Comparison of ENCODE assay signal across 22 cellular contexts in the genomic region with DNA sequence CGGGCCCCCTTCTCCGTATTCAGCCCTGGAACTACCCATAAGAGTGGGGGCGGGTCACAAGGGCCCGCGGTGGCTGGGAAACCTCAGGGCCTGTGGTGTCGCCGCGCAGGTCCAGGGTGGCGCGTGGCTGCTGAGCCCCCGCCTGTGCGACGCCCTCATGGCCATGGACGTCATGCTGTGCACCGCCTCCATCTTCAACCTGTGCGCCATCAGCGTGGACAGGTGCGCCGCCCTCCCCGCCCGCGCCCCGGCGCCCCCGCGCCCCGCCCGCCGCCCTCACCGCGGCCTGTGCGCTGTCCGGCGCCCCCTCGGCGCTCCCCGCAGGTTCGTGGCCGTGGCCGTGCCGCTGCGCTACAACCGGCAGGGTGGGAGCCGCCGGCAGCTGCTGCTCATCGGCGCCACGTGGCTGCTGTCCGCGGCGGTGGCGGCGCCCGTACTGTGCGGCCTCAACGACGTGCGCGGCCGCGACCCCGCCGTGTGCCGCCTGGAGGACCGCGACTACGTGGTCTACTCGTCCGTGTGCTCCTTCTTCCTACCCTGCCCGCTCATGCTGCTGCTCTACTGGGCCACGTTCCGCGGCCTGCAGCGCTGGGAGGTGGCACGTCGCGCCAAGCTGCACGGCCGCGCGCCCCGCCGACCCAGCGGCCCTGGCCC. TPM values are rescaled to one million over a fixed set of nuclear protein-coding genes. Genes with fewer than 3 reads are reported as not detected.
DNase-seq lines count a peak whose midpoint lies in the region; ATAC-seq, FAIRE-seq and TF ChIP-seq lines count a peak whose summit lies in the region.
"Had no signal": no experiment of that assay in that cellular context is flagged by ENCODE, and none has a peak within 500 bp of the region (broad histone marks: within the 10 kb centered on the region; RNA-seq: fewer than 3 reads in every experiment).

No MANE protein-coding gene starts in this region.

- peaks cover 52% of the 10 kb centered on the region for H3K27me3 Mint-ChIP-seq in stimulated activated naive CD8-positive, alpha-beta T cell treated with anti-CD3 and anti-CD28 coated beads, Interleukin-15, amount 100 ng/mL, for 72 hours
- H3K27me3 Mint-ChIP-seq in astrocyte (ENCODE audit: low read depth, unreplicated experiment), result peaks cover 2% of the 10 kb centered on the region

- H3K27me3 ChIP-seq in astrocyte (ENCODE audit: insufficient read depth, low read length) (peaks cover 14% of the 10 kb centered on the region), suprapubic skin (peaks cover 39% of the 10 kb centered on the region)

- peak; percentile 11 for ATAC-seq in stimulated activated naive CD8-positive, alpha-beta T cell treated with anti-CD3 and anti-CD28 coated beads, Interleukin-15, amount 100 ng/mL, for 72 hours
- no peak for ATAC-seq in stimulated activated naive CD8-positive, alpha-beta T cell treated with anti-CD3 and anti-CD28 coated beads, Interleukin-15, Interleukin-2, amounts not matched to agents 100 U/mL and 50 U/mL, for 24 hours
- ATAC-seq in HG03469 (IDR thresholded peaks at IDR 0.05; ENCODE audit: unreplicated experiment), result no peak
- ATAC-seq: stimulated activated memory B cell treated with anti-CD40 and anti-IgM and Interleukin-4, amounts not matched to agents 10 μg/mL and 1 μg/mL and 100 μg/mL, for 72 hours had no signal

- TF ChIP-seq CTCF in astrocyte (IDR thresholded peaks at IDR 0.05; ENCODE audit: insufficient read depth, low read depth, low read length) (no peak), suprapubic skin (IDR thresholded peaks at IDR 0.05) (no peak), GM20000 (IDR thresholded peaks at IDR 0.05; ENCODE audit: extremely low read depth, missing control alignments) (no peak)

- H3K4me3 ChIP-seq in astrocyte (ENCODE audit: insufficient read depth, low read depth, low read length), result peak overlapping the region; percentile 19
- peak overlapping the region; percentile 16 for H3K4me3 ChIP-seq in suprapubic skin

- H3K4me3 Mint-ChIP-seq in stimulated activated naive CD8-positive, alpha-beta T cell treated with anti-CD3 and anti-CD28 coated beads, Interleukin-15, amount 100 ng/mL, for 72 hours, result peak overlapping the region in 1 of 2 donors; percentile 57
- H3K4me3 Mint-ChIP-seq in astrocyte (ENCODE audit: unreplicated experiment), result peak overlapping the region; percentile 71

- no peaks in the 10 kb centered on the region for H3K79me2 ChIP-seq in astrocyte (ENCODE audit: insufficient read depth, low read length)

- H3K4me1 ChIP-seq in astrocyte (ENCODE audit: insufficient read depth, low read length), result peaks cover 11% of the 10 kb centered on the region
- peaks cover 27% of the 10 kb centered on the region for H3K4me1 ChIP-seq in suprapubic skin
- H3K4me1 ChIP-seq: BE2C had no signal

- H4K20me1 ChIP-seq in astrocyte (ENCODE audit: insufficient read depth, low read length), result peaks cover 44% of the 10 kb centered on the region

- H3K27ac ChIP-seq in astrocyte (ENCODE audit: low read depth, low read length), result no peak overlapping the region
- H3K27ac ChIP-seq in suprapubic skin, result no peak overlapping the region
- H3K27ac ChIP-seq: dorsolateral prefrontal cortex had no signal

- H3K9me3 Mint-ChIP-seq in stimulated activated naive CD8-positive, alpha-beta T cell treated with anti-CD3 and anti-CD28 coated beads, Interleukin-15, amount 100 ng/mL, for 72 hours, result no peaks in the 10 kb centered on the region
- no peaks in the 10 kb centered on the region for H3K9me3 Mint-ChIP-seq in astrocyte (ENCODE audit: unreplicated experiment)
- H3K9me3 Mint-ChIP-seq: stimulated activated memory B cell treated with anti-CD40 and anti-IgM and Interleukin-4, amounts not matched to agents 10 μg/mL and 1 μg/mL and 100 μg/mL, for 72 hours had no signal

- H3K4me1 Mint-ChIP-seq in stimulated activated naive CD8-positive, alpha-beta T cell treated with anti-CD3 and anti-CD28 coated beads, Interleukin-15, amount 100 ng/mL, for 72 hours, result peaks cover 45% of the 10 kb centered on the region
- peaks cover 6% of the 10 kb centered on the region for H3K4me1 Mint-ChIP-seq in astrocyte (ENCODE audit: low read depth, unreplicated experiment)

- DNase-seq in stimulated activated naive CD8-positive, alpha-beta T cell treated with anti-CD3 and anti-CD28 coated beads, Interleukin-15, amount 100 ng/mL, for 72 hours, result no peak
- DNase-seq in stimulated activated naive CD8-positive, alpha-beta T cell treated with anti-CD3 and anti-CD28 coated beads, Interleukin-15, Interleukin-2, amounts not matched to agents 100 U/mL and 50 U/mL, for 24 hours, result no peak
- DNase-seq in astrocyte (ENCODE audit: low read depth) (no peak), islet precursor cell (peak; percentile 53), suprapubic skin (ENCODE audit: low spot score in 2 of 2) (no peak), GM20000 (ENCODE audit: low spot score) (no peak)
- DNase-seq in activated CD4-positive, CD25-positive, alpha-beta regulatory T cell (lab: John Stamatoyannopoulos, UW), result no peak
- DNase-seq: activated CD4-positive, alpha-beta T cell treated with anti-CD3 and anti-CD28 coated beads for 1 hour; aorta; BE2C; dorsolateral prefrontal cortex; KG1; NCI-H1436 treated with DMSO at 0.1 percent for 48 hours; NCI-H345; stimulated activated CD4-positive, alpha-beta T cell treated with anti-CD3 and anti-CD28 coated beads, Interleukin-4, amount 100 ng/mL, for 4 hours; T-helper 1 cell had no signal

- H3K9me3 ChIP-seq in astrocyte (ENCODE audit: insufficient read depth, low read depth, low read length) (no peaks in the 10 kb centered on the region), suprapubic skin (no peaks in the 10 kb centered on the region)
- H3K9me3 ChIP-seq: BE2C had no signal

- 37% methylated on average over 6 of the region's 84 CpGs for WGBS in suprapubic skin

- TF ChIP-seq POLR2A in suprapubic skin (IDR thresholded peaks at IDR 0.05), result no peak

- peaks cover 9% of the 10 kb centered on the region for H3K36me3 Mint-ChIP-seq in astrocyte (ENCODE audit: low read depth, unreplicated experiment)

- H3K27ac Mint-ChIP-seq in stimulated activated naive CD8-positive, alpha-beta T cell treated with anti-CD3 and anti-CD28 coated beads, Interleukin-15, amount 100 ng/mL, for 72 hours, result no peak overlapping the region
- H3K27ac Mint-ChIP-seq in astrocyte (ENCODE audit: unreplicated experiment), result no peak overlapping the region
- H3K27ac Mint-ChIP-seq: stimulated activated memory B cell treated with anti-CD40 and anti-IgM and Interleukin-4, amounts not matched to agents 10 μg/mL and 1 μg/mL and 100 μg/mL, for 72 hours had no signal

- no peaks in the 10 kb centered on the region for H3K36me3 ChIP-seq in astrocyte (ENCODE audit: insufficient read depth, low read length)
- peaks cover 13% of the 10 kb centered on the region for H3K36me3 ChIP-seq in suprapubic skin
- H3K36me3 ChIP-seq: BE2C had no signal

- no peak for TF ChIP-seq EP300 in suprapubic skin (IDR thresholded peaks at IDR 0.05)

- peak overlapping the region; percentile 65 for H3K4me2 ChIP-seq in astrocyte (ENCODE audit: low read length)

- H3K9ac ChIP-seq in astrocyte (ENCODE audit: low read length), result peak overlapping the region; percentile 8

- H2AFZ ChIP-seq in astrocyte (ENCODE audit: low read depth, low read length), result no peak overlapping the region

- no peak for FAIRE-seq in astrocyte (lab: Jason Lieb, UNC)
- FAIRE-seq: islet of Langerhans, urothelium cell line had no signal

RNA-seq across cellular contexts. Expression of gene DRD4, which starts 2.4 kb away (rescaled TPM):
- 9.9 and 12.0 TPM in 2 replicates for total RNA-seq in astrocyte
- total RNA-seq in suprapubic skin, result 1 to 10 TPM in 1 of 4 donors, under 1 TPM in 1, not detected in 2; 0.97 to 1.2 TPM
- total RNA-seq: Daoy had no signal

RNA-seq across cellular contexts. Expression of gene SCT, which starts 12.5 kb away (rescaled TPM):
- total RNA-seq in astrocyte, result 2.0 and 4.0 TPM in 2 replicates
- not detected for total RNA-seq in suprapubic skin
- total RNA-seq: aorta, Daoy, renal cortical epithelial cell had no signal

RNA-seq across cellular contexts. Expression of gene CDHR5, which starts 14.7 kb away (rescaled TPM):
- total RNA-seq in astrocyte, result 0.12 TPM in 1 of 2 replicates, not detected in the other
- 1 to 10 TPM in 1 of 4 donors, under 1 TPM in 1, not detected in 2; 0.53 to 1.1 TPM for total RNA-seq in suprapubic skin
- total RNA-seq: aorta, Daoy, dorsolateral prefrontal cortex had no signal

RNA-seq across cellular contexts. Expression of gene IRF7, which starts 23.7 kb away (rescaled TPM):
- total RNA-seq in astrocyte (75.4 and 80.6 TPM in 2 replicates), suprapubic skin (10 to 100 TPM; 20.9 to 34.0 (median 26.6) TPM)

RNA-seq across cellular contexts. Expression of gene DEAF1, which starts 55.6 kb away (rescaled TPM):
- 44.1 and 48.9 TPM in 2 replicates for total RNA-seq in astrocyte
- 10 to 100 TPM; 37.0 to 60.6 (median 43.7) TPM for total RNA-seq in suprapubic skin
